ENCODE assay signal across 1 cellular context in genomic region chr12:26274441-26275312, GRCh38.
TF ChIP-seq lines count a peak whose summit lies in the region.

No MANE protein-coding gene starts in this region.

TF ChIP-seq in K562, 482 proteins besides CTCF, POLR2A, EP300 and RAD21 (continued from another document and continues in another):
- TF ChIP-seq STAT6 (CRISPR knock-in tag; IDR thresholded peaks at IDR 0.05) (no peak), ZC3H4 (CRISPR knock-in tag; IDR thresholded peaks at IDR 0.05; ENCODE audit: borderline replicate concordance) (no peak), C11orf30 (IDR thresholded peaks at IDR 0.05; ENCODE audit: low read depth) (peak; percentile 73), ZNF449 (CRISPR knock-in tag; IDR thresholded peaks at IDR 0.05) (peak; percentile 5; the same call in 1 of the 2 replicates), ETV1 (tag; conservative IDR thresholded peaks at IDR 0.05; ENCODE audit: low read depth) (peak; percentile 98), ZNF717 (CRISPR knock-in tag; IDR thresholded peaks at IDR 0.05) (no peak), CBFA2T2 (conservative IDR thresholded peaks at IDR 0.05) (peak; percentile 71), ZSCAN32 (CRISPR knock-in tag; IDR thresholded peaks at IDR 0.05) (no peak), ZNF12 (CRISPR knock-in tag; IDR thresholded peaks at IDR 0.05) (no peak), CCAR2 (IDR thresholded peaks at IDR 0.05; ENCODE audit: low read depth, low read length) (0 out of 2 replicates have a peak, but pooled peaks have one; percentile 48), CTBP1 (IDR thresholded peaks at IDR 0.05; ENCODE audit: borderline replicate concordance) (peak; percentile 94), RCOR1 (IDR thresholded peaks at IDR 0.05; ENCODE audit: borderline replicate concordance in 1 of 2, low read depth in 2 of 2, low read length in 2 of 2) (peak in 1 of 2 experiments; percentile 89; a peak in 2 of 4 replicates), PHF8 (IDR thresholded peaks at IDR 0.05; ENCODE audit: borderline replicate concordance, low read length) (peak; percentile 63), CHD2 (IDR thresholded peaks at IDR 0.05; ENCODE audit: low read depth, low read length) (no peak), OTX1 (CRISPR knock-in tag; IDR thresholded peaks at IDR 0.05) (0 out of 2 replicates have a peak, but pooled peaks have one; percentile 40), RNF2 (IDR thresholded peaks at IDR 0.05) (peak; percentile 91), GTF2E2 (tag; IDR thresholded peaks at IDR 0.05) (peak; percentile 90), ESRRA (IDR thresholded peaks at IDR 0.05; ENCODE audit: borderline replicate concordance, low read depth) (no peak; the same call in 1 of the 2 replicates), KAT7 (CRISPR knock-in tag; IDR thresholded peaks at IDR 0.05; ENCODE audit: borderline replicate concordance) (no peak), GATAD2A (IDR thresholded peaks at IDR 0.05) (peak; percentile 70; the same call in 1 of the 2 replicates), ZNF384 (IDR thresholded peaks at IDR 0.05; ENCODE audit: low read depth, low read length) (no peak), TFAP4 (CRISPR knock-in tag; IDR thresholded peaks at IDR 0.05; ENCODE audit: borderline replicate concordance) (peak; percentile 91), YY1 (IDR thresholded peaks at IDR 0.05; ENCODE audit: borderline replicate concordance in 1 of 3, control insufficient read depth in 1 of 3, extremely low read depth in 1 of 3, insufficient read depth in 3 of 3, insufficient read length in 1 of 3, insufficient replicate concordance in 2 of 3, low read depth in 1 of 3, low read length in 2 of 3) (peak in 2 of 3 experiments; percentile 18 to 20), CREB5 (CRISPR knock-in tag; IDR thresholded peaks at IDR 0.05) (peak; percentile 16; the same call in 1 of the 2 replicates), NCOA2 (IDR thresholded peaks at IDR 0.05; ENCODE audit: partially characterized antibody in 2 of 2) (peak in 1 of 2 experiments; percentile 94), DNMT1 (IDR thresholded peaks at IDR 0.05) (no peak), SMAD3 (CRISPR knock-in tag; conservative IDR thresholded peaks at IDR 0.05) (no peak), RBM17 (IDR thresholded peaks at IDR 0.05; ENCODE audit: borderline replicate concordance, low read depth, low read length) (no peak), TAF7 (tag; IDR thresholded peaks at IDR 0.05) (no peak; the same call in 1 of the 2 replicates), ZBTB5 (IDR thresholded peaks at IDR 0.05) (no peak), STAT5B (CRISPR knock-in tag; IDR thresholded peaks at IDR 0.05) (no peak), ZNF436 (CRISPR knock-in tag; IDR thresholded peaks at IDR 0.05) (no peak), ZBTB17 (CRISPR knock-in tag; IDR thresholded peaks at IDR 0.05) (no peak), ZFP36 (IDR thresholded peaks at IDR 0.05; ENCODE audit: low read depth, low read length, partially characterized antibody) (peak; percentile 4), EZH2 (IDR thresholded peaks at IDR 0.05; ENCODE audit: borderline replicate concordance, low read depth, low read length) (no peak), RB1 (IDR thresholded peaks at IDR 0.05; ENCODE audit: low read depth) (peak; percentile 21; the same call in 1 of the 2 replicates), RBM14 (IDR thresholded peaks at IDR 0.05; ENCODE audit: borderline replicate concordance, insufficient read depth, low read depth, low read length) (no peak), MEF2A (IDR thresholded peaks at IDR 0.05; ENCODE audit: control insufficient read depth, low read depth, low read length) (peak; percentile 39), RFX5 (IDR thresholded peaks at IDR 0.05; ENCODE audit: low read depth, low read length) (no peak), MYNN (IDR thresholded peaks at IDR 0.05) (peak; percentile 87; the same call in 1 of the 2 replicates), MYNN (CRISPR knock-in tag; IDR thresholded peaks at IDR 0.05) (no peak), POLR3G (IDR thresholded peaks at IDR 0.05; ENCODE audit: extremely low read depth, insufficient read length, insufficient replicate concordance) (no peak), MEF2D (tag; conservative IDR thresholded peaks at IDR 0.05; ENCODE audit: low read depth) (0 out of 2 replicates have a peak, but pooled peaks have one; percentile 11), MYC (IDR thresholded peaks at IDR 0.05; ENCODE audit: low read depth, low read length) (peak; percentile 35; the same call in 1 of the 2 replicates), MYC (CRISPR knock-in tag; IDR thresholded peaks at IDR 0.05; ENCODE audit: borderline replicate concordance, low read depth) (no peak), ARID4B (CRISPR knock-in tag; IDR thresholded peaks at IDR 0.05) (no peak), ZMIZ1 (IDR thresholded peaks at IDR 0.05; ENCODE audit: low read depth in 2 of 2, low read length in 2 of 2) (peak in 1 of 2 experiments; percentile 66; a peak in 2 of 4 replicates), NRF1 (conservative IDR thresholded peaks at IDR 0.05 in 1 of 2, IDR thresholded peaks at IDR 0.05 in 1 of 2) (peak; percentile 48 to 53), NFXL1 (CRISPR knock-in tag; IDR thresholded peaks at IDR 0.05) (peak; percentile 44; the same call in 1 of the 2 replicates), ZBTB9 (CRISPR knock-in tag; IDR thresholded peaks at IDR 0.05) (no peak; the same call in 1 of the 2 replicates)
